ENCODE assay signal across 10 cellular contexts in genomic region chr4:57102050-57102564, GRCh38. TPM values are rescaled to one million over a fixed set of nuclear protein-coding genes. Genes with fewer than 3 reads are reported as not detected.
A peak's percentile ranks its signal among the peaks of the same experiment; 100 is the strongest.
DNase-seq lines count a peak whose midpoint lies in the region; ATAC-seq and TF ChIP-seq lines count a peak whose summit lies in the region.
"Had no signal": no experiment of that assay in that cellular context is flagged by ENCODE, and none has a peak within 500 bp of the region (broad histone marks: within the 10 kb centered on the region; RNA-seq: fewer than 3 reads in every experiment).

No MANE protein-coding gene starts in this region.

- H3K27me3 ChIP-seq in foreskin keratinocyte = peaks cover 2% of the 10 kb centered on the region

- no peaks in the 10 kb centered on the region for H3K4me1 Mint-ChIP-seq in activated CD8-positive, alpha-beta T cell treated with anti-CD3 and anti-CD28 coated beads for 36 hours (ENCODE audit: low read depth)
- no peaks in the 10 kb centered on the region for H3K4me1 Mint-ChIP-seq in T-helper 2 cell treated with Interferon-gamma antibody and Interleukin-4, amounts not matched to agents 5 μg/mL and 100 μg/mL, for 36 hours (ENCODE audit: low read depth)
- H3K4me1 Mint-ChIP-seq: stimulated activated memory B cell treated with anti-CD40 and anti-IgM and Interleukin-4, amounts not matched to agents 10 μg/mL and 1 μg/mL and 100 μg/mL, for 72 hours had no signal

- peaks cover 9% of the 10 kb centered on the region for H3K27me3 Mint-ChIP-seq in activated CD8-positive, alpha-beta T cell treated with anti-CD3 and anti-CD28 coated beads for 36 hours
- peaks cover 30% of the 10 kb centered on the region for H3K27me3 Mint-ChIP-seq in T-helper 2 cell treated with Interferon-gamma antibody and Interleukin-4, amounts not matched to agents 5 μg/mL and 100 μg/mL, for 36 hours (ENCODE audit: low read depth)

- CTCF ChIA-PET in activated CD8-positive, alpha-beta T cell treated with anti-CD3 and anti-CD28 coated beads for 36 hours (lab: Charles Lee) = no interaction called here

- ATAC-seq in SK-N-SH treated with all-trans-retinoic acid at 6 μM for 48 hours (peak; percentile 74), foreskin keratinocyte (peak; percentile 19)
- no peak for ATAC-seq in activated CD8-positive, alpha-beta T cell treated with anti-CD3 and anti-CD28 coated beads for 36 hours
- ATAC-seq: stimulated activated memory B cell treated with anti-CD40 and anti-IgM and Interleukin-4, amounts not matched to agents 10 μg/mL and 1 μg/mL and 100 μg/mL, for 72 hours had no signal

- intact Hi-C loops in activated CD8-positive, alpha-beta T cell treated with anti-CD3 and anti-CD28 coated beads for 36 hours (cut with micrococcal nuclease) = no loop called here

- peaks cover 40% of the 10 kb centered on the region for H3K4me1 ChIP-seq in foreskin keratinocyte

- TF ChIP-seq CTCF in foreskin keratinocyte (conservative IDR thresholded peaks at IDR 0.05) = no peak
- TF ChIP-seq CTCF in activated CD8-positive, alpha-beta T cell treated with anti-CD3 and anti-CD28 coated beads for 36 hours (IDR thresholded peaks at IDR 0.05) = no peak

- no peak overlapping the region for H3K27ac ChIP-seq in foreskin keratinocyte

- no peak overlapping the region for H3K27ac Mint-ChIP-seq in activated CD8-positive, alpha-beta T cell treated with anti-CD3 and anti-CD28 coated beads for 36 hours
- no peak overlapping the region for H3K27ac Mint-ChIP-seq in T-helper 2 cell treated with Interferon-gamma antibody and Interleukin-4, amounts not matched to agents 5 μg/mL and 100 μg/mL, for 36 hours
- H3K27ac Mint-ChIP-seq: stimulated activated memory B cell treated with anti-CD40 and anti-IgM and Interleukin-4, amounts not matched to agents 10 μg/mL and 1 μg/mL and 100 μg/mL, for 72 hours had no signal

- no peaks in the 10 kb centered on the region for H3K9me3 Mint-ChIP-seq in activated CD8-positive, alpha-beta T cell treated with anti-CD3 and anti-CD28 coated beads for 36 hours
- H3K9me3 Mint-ChIP-seq in T-helper 2 cell treated with Interferon-gamma antibody and Interleukin-4, amounts not matched to agents 5 μg/mL and 100 μg/mL, for 36 hours = no peaks in the 10 kb centered on the region
- H3K9me3 Mint-ChIP-seq: stimulated activated memory B cell treated with anti-CD40 and anti-IgM and Interleukin-4, amounts not matched to agents 10 μg/mL and 1 μg/mL and 100 μg/mL, for 72 hours had no signal

- POLR2A ChIA-PET in activated CD8-positive, alpha-beta T cell treated with anti-CD3 and anti-CD28 coated beads for 36 hours (lab: Charles Lee) = no interaction called here

- no peaks in the 10 kb centered on the region for H3K36me3 Mint-ChIP-seq in activated CD8-positive, alpha-beta T cell treated with anti-CD3 and anti-CD28 coated beads for 36 hours (ENCODE audit: low read depth)
- no peaks in the 10 kb centered on the region for H3K36me3 Mint-ChIP-seq in T-helper 2 cell treated with Interferon-gamma antibody and Interleukin-4, amounts not matched to agents 5 μg/mL and 100 μg/mL, for 36 hours (ENCODE audit: low read depth)
- H3K36me3 Mint-ChIP-seq: stimulated activated memory B cell treated with anti-CD40 and anti-IgM and Interleukin-4, amounts not matched to agents 10 μg/mL and 1 μg/mL and 100 μg/mL, for 72 hours had no signal

- DNase-seq in A172 (ENCODE audit: low spot score) = peak; percentile 76
- peak in 1 of 2 donors; percentile 64 for DNase-seq in foreskin keratinocyte
- DNase-seq in non-pigmented ciliary epithelial cell (ENCODE audit: low read depth) = peak; percentile 95
- DNase-seq in activated CD8-positive, alpha-beta T cell treated with anti-CD3 and anti-CD28 coated beads for 36 hours = no peak
- no peak for DNase-seq in superior temporal gyrus (ENCODE audit: extremely low spot score)
- DNase-seq in T-helper 2 cell treated with Interferon-gamma antibody and Interleukin-4, amounts not matched to agents 5 μg/mL and 100 μg/mL, for 36 hours (ENCODE audit: low spot score) = no peak
- no peak for DNase-seq in COR-L47 (lab: John Stamatoyannopoulos, UW)
- DNase-seq: NCI-H748 treated with DMSO at 0.1 percent for 48 hours had no signal

- H3K4me3 Mint-ChIP-seq in activated CD8-positive, alpha-beta T cell treated with anti-CD3 and anti-CD28 coated beads for 36 hours = no peak overlapping the region
- H3K4me3 Mint-ChIP-seq in T-helper 2 cell treated with Interferon-gamma antibody and Interleukin-4, amounts not matched to agents 5 μg/mL and 100 μg/mL, for 36 hours = no peak overlapping the region
- H3K4me3 Mint-ChIP-seq: stimulated activated memory B cell treated with anti-CD40 and anti-IgM and Interleukin-4, amounts not matched to agents 10 μg/mL and 1 μg/mL and 100 μg/mL, for 72 hours had no signal

TF ChIP-seq in SK-N-SH treated with all-trans-retinoic acid at 6 μM for 48 hours, 23 proteins besides CTCF, POLR2A, EP300 and RAD21:
- TF ChIP-seq ZFP3 (CRISPR knock-in tag; IDR thresholded peaks at IDR 0.05) (no peak), ZC3H10 (CRISPR knock-in tag; IDR thresholded peaks at IDR 0.05) (no peak), CSRNP3 (CRISPR knock-in tag; IDR thresholded peaks at IDR 0.05) (no peak), CSDC2 (CRISPR knock-in tag; IDR thresholded peaks at IDR 0.05) (no peak), ISL1 (CRISPR knock-in tag; IDR thresholded peaks at IDR 0.05) (0 out of 2 replicates have a peak, but pooled peaks have one; percentile 11)
TF ChIP-seq in SK-N-SH treated with all-trans-retinoic acid at 6 μM for 48 hours: peak in this region for 1.

RNA-seq across cellular contexts. Expression of gene IGFBP7, which starts 8.1 kb away (rescaled TPM):
- total RNA-seq in A172 (2014; rRNA removed; shearing (Covaris generic)) = 287 and 293 TPM in 2 replicates
- 201 and 228 TPM in 2 replicates for total RNA-seq in foreskin keratinocyte
- 239 and 292 TPM in 2 replicates for polyA plus RNA-seq in foreskin keratinocyte
- total RNA-seq in activated CD8-positive, alpha-beta T cell treated with anti-CD3 and anti-CD28 coated beads for 36 hours = not detected

Comparison
In these comparisons a context has a peak if more than half of its experiments do, and no peak if none do; other contexts are left out.
1. DNase-seq: peak in A172 (single experiment) and non-pigmented ciliary epithelial cell (single experiment); none in activated CD8-positive, alpha-beta T cell treated with anti-CD3 and anti-CD28 coated beads for 36 hours (single experiment), superior temporal gyrus (single experiment), T-helper 2 cell treated with Interferon-gamma antibody and Interleukin-4, amounts not matched to agents 5 μg/mL and 100 μg/mL, for 36 hours (single experiment) and COR-L47 (single experiment).
2. RNA of gene IGFBP7, which starts 8.1 kb away (total RNA-seq): 287 to 293 TPM in A172 and 201 to 228 TPM in foreskin keratinocyte; not detected in activated CD8-positive, alpha-beta T cell treated with anti-CD3 and anti-CD28 coated beads for 36 hours; every median in the first group is over 100 times any median in the second.